25 cellular contexts compared by ENCODE assay signal in genomic region chr18:36350839-36351474, GRCh38. TPM values are rescaled to one million over a fixed set of nuclear protein-coding genes. Genes with fewer than 3 reads are reported as not detected.
A peak's percentile ranks its signal among the peaks of the same experiment; 100 is the strongest.
DNase-seq lines count a peak whose midpoint lies in the region; ATAC-seq, FAIRE-seq and TF ChIP-seq lines count a peak whose summit lies in the region.
"Had no signal": no experiment of that assay in that cellular context is flagged by ENCODE, and none has a peak within 500 bp of the region (broad histone marks: within the 10 kb centered on the region; RNA-seq: fewer than 3 reads in every experiment).

No MANE protein-coding gene starts in this region.

- TF ChIP-seq CTCF in HFFc6 (IDR thresholded peaks at IDR 0.05) (no peak), GM12878 (IDR thresholded peaks at IDR 0.05 in 2 of 3, conservative IDR thresholded peaks at IDR 0.05 in 1 of 3; ENCODE audit: control insufficient read depth in 2 of 3, extremely low read depth in 1 of 3, insufficient read depth in 1 of 3, low read depth in 3 of 3, low read length in 3 of 3) (no peak), gastrocnemius medialis (IDR thresholded peaks at IDR 0.05 in 4 of 5, conservative IDR thresholded peaks at IDR 0.05 in 1 of 5) (no peak)

- CTCF ChIA-PET in GM12878 (lab: Yijun Ruan, JAX), result no interaction called here

- DNase-seq in HFFc6 (no peak), GM12878 (ENCODE audit: low read depth, low spot score) (no peak), kidney tubule cell (ENCODE audit: low spot score) (peak; percentile 58), gastrocnemius medialis (no peak), amygdala (lab: John Stamatoyannopoulos, UW) (no peak), NCI-H2029 (lab: John Stamatoyannopoulos, UW) (no peak)
- DNase-seq in stimulated activated naive B cell treated with anti-CD40 and anti-IgM and Interleukin-4, amounts not matched to agents 10 μg/mL and 1 μg/mL and 100 μg/mL, for 72 hours, result no peak
- DNase-seq: activated CD4-positive, alpha-beta memory T cell treated with anti-CD3 and anti-CD28 coated beads for 36 hours; activated CD8-positive, alpha-beta memory T cell treated with anti-CD3 and anti-CD28 coated beads, Interleukin-2, amount 50 U/mL, for 48 hours; CD4-positive, CD25-positive, alpha-beta regulatory T cell; hypothalamus; natural killer cell; NCI-H1048; NCI-H1694 treated with DMSO at 0.1 percent for 48 hours; ovary; stimulated activated CD4-positive, alpha-beta T cell treated with anti-CD3 and anti-CD28 coated beads, Interleukin-2, amount 100 ng/mL, for 48 hours; T-helper 1 cell had no signal

- RAD21 ChIA-PET in GM12878 (lab: Charles Lee; ENCODE audit: unreplicated experiment), result no interaction called here

- H3K9me3 ChIP-seq in GM12878 (replicated peaks; ENCODE audit: control insufficient read depth, insufficient read depth, low read length) (peaks cover 1% of the 10 kb centered on the region; the same call in 1 of the 3 replicates), gastrocnemius medialis (no peaks in the 10 kb centered on the region)
- H3K9me3 ChIP-seq: ovary had no signal

- no peak overlapping the region for H3K4me3 ChIP-seq in GM12878
- H3K4me3 ChIP-seq in gastrocnemius medialis, result no peak overlapping the region
- H3K4me3 ChIP-seq: ovary, smooth muscle cell had no signal

- BruUV-seq in GM12878 (replicated peaks; lab: Mats Ljungman, UMichigan), result TSS peak; percentile 20

- H3K4me1 ChIP-seq in GM12878 (ENCODE audit: control insufficient read depth, insufficient read depth, low read length) (peaks cover 5% of the 10 kb centered on the region; the same call in 1 of the 2 replicates), gastrocnemius medialis (peaks cover 25 to 28% of the 10 kb centered on the region in 2 donors)

- no peak for TF ChIP-seq RAD21 in GM12878 (IDR thresholded peaks at IDR 0.05; ENCODE audit: insufficient read depth, low read depth, low read length)

- TF ChIP-seq POLR2A in GM12878 (IDR thresholded peaks at IDR 0.05; ENCODE audit: low read depth, low read length) (no peak), gastrocnemius medialis (IDR thresholded peaks at IDR 0.05) (no peak)

- H3K79me2 ChIP-seq in GM12878 (ENCODE audit: control insufficient read depth, insufficient read depth, low read length), result no peaks in the 10 kb centered on the region; the same call in 1 of the 2 replicates

- H3K36me3 ChIP-seq in GM12878 (ENCODE audit: control insufficient read depth in 2 of 2, insufficient read depth in 2 of 2, low read length in 1 of 2), result no peaks in the 10 kb centered on the region
- H3K36me3 ChIP-seq in gastrocnemius medialis, result no peaks in the 10 kb centered on the region
- H3K36me3 ChIP-seq: ovary had no signal

- no peak for FAIRE-seq in GM12878 (lab: Jason Lieb, UNC)
- FAIRE-seq: endometrium, islet of Langerhans had no signal

- peaks cover 79% of the 10 kb centered on the region for H3K4me1 Mint-ChIP-seq in HFFc6 (ENCODE audit: low read depth)
- no peaks in the 10 kb centered on the region for H3K4me1 Mint-ChIP-seq in stimulated activated naive B cell treated with anti-CD40 and anti-IgM and Interleukin-4, amounts not matched to agents 10 μg/mL and 1 μg/mL and 100 μg/mL, for 72 hours
- H3K4me1 Mint-ChIP-seq: activated naive CD4-positive, alpha-beta T cell treated with anti-CD3 and anti-CD28 coated beads, Interleukin-2, amount 50 U/mL, for 24 hours; activated T-helper 17 cell treated with anti-CD3 and anti-CD28 coated beads, Interleukin-2, amount 50 U/mL, for 72 hours; CD4-positive, CD25-positive, alpha-beta regulatory T cell; natural killer cell had no signal

- no peak overlapping the region for H2AFZ ChIP-seq in GM12878 (ENCODE audit: control insufficient read depth, low read depth, low read length)

- H3K4me2 ChIP-seq in GM12878 (ENCODE audit: control insufficient read depth, insufficient read depth), result no peak overlapping the region
- H3K4me2 ChIP-seq: smooth muscle cell had no signal

- no peak overlapping the region for H3K9ac ChIP-seq in GM12878 (ENCODE audit: control insufficient read depth, insufficient read depth, low read length)

- H3K27ac ChIP-seq in GM12878 (ENCODE audit: control insufficient read depth, insufficient read depth) (no peak overlapping the region), gastrocnemius medialis (peak overlapping the region; percentile 56 to 79 (median 75))
- H3K27ac ChIP-seq: ovary had no signal

- no peaks in the 10 kb centered on the region for H3K9me3 Mint-ChIP-seq in HFFc6
- no peaks in the 10 kb centered on the region for H3K9me3 Mint-ChIP-seq in stimulated activated naive B cell treated with anti-CD40 and anti-IgM and Interleukin-4, amounts not matched to agents 10 μg/mL and 1 μg/mL and 100 μg/mL, for 72 hours
- H3K9me3 Mint-ChIP-seq: activated CD4-positive, alpha-beta memory T cell treated with anti-CD3 and anti-CD28 coated beads for 36 hours; activated naive CD4-positive, alpha-beta T cell treated with anti-CD3 and anti-CD28 coated beads, Interleukin-2, amount 50 U/mL, for 24 hours; activated T-helper 17 cell treated with anti-CD3 and anti-CD28 coated beads, Interleukin-2, amount 50 U/mL, for 72 hours; dendritic cell treated with granulocyte-macrophage colony-stimulating factor and Interleukin-4, amounts not matched to agents 40 ng/mL and 50 ng/mL, for 4 days; natural killer cell had no signal

- H3K27me3 ChIP-seq in GM12878 (replicated peaks in 1 of 2; ENCODE audit: control insufficient read depth in 2 of 2, insufficient read depth in 2 of 2, low read length in 1 of 2) (no peaks in the 10 kb centered on the region), gastrocnemius medialis (no peaks in the 10 kb centered on the region)
- H3K27me3 ChIP-seq: ovary had no signal

- no peak for TF ChIP-seq EP300 in GM12878 (IDR thresholded peaks at IDR 0.05; ENCODE audit: borderline replicate concordance in 1 of 2, control insufficient read depth in 1 of 2, low read depth in 2 of 2, low read length in 2 of 2)

- peak; percentile 49 for ATAC-seq in GM12878
- ATAC-seq in gastrocnemius medialis, result no peak
- ATAC-seq in stimulated activated naive B cell treated with anti-CD40 and anti-IgM and Interleukin-4, amounts not matched to agents 10 μg/mL and 1 μg/mL and 100 μg/mL, for 72 hours (replicated peaks), result no peak
- ATAC-seq: activated CD4-positive, CD25-positive, alpha-beta regulatory T cell treated with anti-CD3 and anti-CD28 coated beads, Interleukin-2, amount 50 U/mL, for 24 hours; activated T-helper 17 cell treated with anti-CD3 and anti-CD28 coated beads, Interleukin-2, amount 50 U/mL, for 72 hours; natural killer cell had no signal

- H4K20me1 ChIP-seq in GM12878 (ENCODE audit: control insufficient read depth, insufficient read depth), result peaks cover 2% of the 10 kb centered on the region; the same call in 1 of the 2 replicates

- peak overlapping the region; percentile 55 for H3K27ac Mint-ChIP-seq in HFFc6
- H3K27ac Mint-ChIP-seq in stimulated activated naive B cell treated with anti-CD40 and anti-IgM and Interleukin-4, amounts not matched to agents 10 μg/mL and 1 μg/mL and 100 μg/mL, for 72 hours, result no peak overlapping the region
- H3K27ac Mint-ChIP-seq: activated CD4-positive, alpha-beta memory T cell treated with anti-CD3 and anti-CD28 coated beads for 36 hours; activated naive CD4-positive, alpha-beta T cell treated with anti-CD3 and anti-CD28 coated beads, Interleukin-2, amount 50 U/mL, for 24 hours; activated T-helper 17 cell treated with anti-CD3 and anti-CD28 coated beads, Interleukin-2, amount 50 U/mL, for 72 hours; CD4-positive, CD25-positive, alpha-beta regulatory T cell; dendritic cell treated with granulocyte-macrophage colony-stimulating factor and Interleukin-4, amounts not matched to agents 40 ng/mL and 50 ng/mL, for 4 days; natural killer cell had no signal

- POLR2A ChIA-PET in GM12878 (lab: Charles Lee), result no interaction called here

- H3K4me3 Mint-ChIP-seq in HFFc6, result no peak overlapping the region
- no peak overlapping the region for H3K4me3 Mint-ChIP-seq in stimulated activated naive B cell treated with anti-CD40 and anti-IgM and Interleukin-4, amounts not matched to agents 10 μg/mL and 1 μg/mL and 100 μg/mL, for 72 hours
- H3K4me3 Mint-ChIP-seq: activated CD4-positive, alpha-beta memory T cell treated with anti-CD3 and anti-CD28 coated beads for 36 hours; activated naive CD4-positive, alpha-beta T cell treated with anti-CD3 and anti-CD28 coated beads, Interleukin-2, amount 50 U/mL, for 24 hours; activated T-helper 17 cell treated with anti-CD3 and anti-CD28 coated beads, Interleukin-2, amount 50 U/mL, for 72 hours; CD4-positive, CD25-positive, alpha-beta regulatory T cell; dendritic cell treated with granulocyte-macrophage colony-stimulating factor and Interleukin-4, amounts not matched to agents 40 ng/mL and 50 ng/mL, for 4 days; natural killer cell had no signal

- 26% methylated on average over 9 of the region's 9 CpGs for WGBS in GM12878 (ENCODE audit: insufficient coverage, insufficient replicate concordance, low lambda C conversion rate, missing lambda C conversion rate)

- in situ Hi-C loops in GM12878 (cut with MboI) (no loop called here), gastrocnemius medialis (cut with MboI; ENCODE audit: low sequenced_read_pairs in 4 of 4) (no loop called here)

- intact Hi-C loops in GM12878 (cut with micrococcal nuclease; ENCODE audit: unreplicated experiment), result no loop called here
- intact Hi-C loops in gastrocnemius medialis (cut with DNase I; ENCODE audit: low total_unique reads), result loop anchor here (2.0 kb wide), 1 partner anchor 70 kb away; no protein-coding TSS in a partner anchor

- SMC1A ChIA-PET in GM12878 (lab: Charles Lee; ENCODE audit: uncharacterized antibody, unreplicated experiment), result no interaction called here

- H3K36me3 Mint-ChIP-seq in HFFc6 (ENCODE audit: low read depth), result peaks cover 12% of the 10 kb centered on the region
- H3K36me3 Mint-ChIP-seq in stimulated activated naive B cell treated with anti-CD40 and anti-IgM and Interleukin-4, amounts not matched to agents 10 μg/mL and 1 μg/mL and 100 μg/mL, for 72 hours, result no peaks in the 10 kb centered on the region
- H3K36me3 Mint-ChIP-seq: activated CD4-positive, alpha-beta memory T cell treated with anti-CD3 and anti-CD28 coated beads for 36 hours; activated naive CD4-positive, alpha-beta T cell treated with anti-CD3 and anti-CD28 coated beads, Interleukin-2, amount 50 U/mL, for 24 hours; CD4-positive, CD25-positive, alpha-beta regulatory T cell; natural killer cell had no signal

- no peaks in the 10 kb centered on the region; the same call in none of the 2 replicates for H3K27me3 Mint-ChIP-seq in HFFc6 (ENCODE audit: insufficient read depth)
- H3K27me3 Mint-ChIP-seq in stimulated activated naive B cell treated with anti-CD40 and anti-IgM and Interleukin-4, amounts not matched to agents 10 μg/mL and 1 μg/mL and 100 μg/mL, for 72 hours, result peaks cover 35 to 38% of the 10 kb centered on the region in 2 donors

RNA-seq across cellular contexts. Expression of gene FHOD3, which starts 53.4 kb away (rescaled TPM):
- total RNA-seq in HFFc6 (2021; fragmentation: NEBNext Ultra II Directional; extraction: Animal tissue kit (Norgen Biotek cat#: 25700)), result 10 to 100 TPM; 32.8 to 67.6 (median 61.4) TPM
- 195 and 221 TPM in 2 replicates for total RNA-seq in GM12878 (2013; cell fraction: nucleolus; rRNA removed)
- 10.8 and 13.5 TPM in 2 replicates for total RNA-seq in GM12878 (2014; rRNA removed)
- total RNA-seq in GM12878 (2014; rRNA removed; fragmentation: Illumina TruSeq; extraction: Trizol), result 10.3 and 11.0 TPM in 2 replicates
- total RNA-seq in GM12878 (2021), result 10.7 and 11.4 TPM in 2 replicates
- polyA plus RNA-seq in GM12878 (2011; ENCODE audit: low read depth), result 4.8 TPM
- polyA plus RNA-seq in GM12878 (2011; rRNA removed), result 26.4 and 26.7 TPM in 2 replicates
- polyA plus RNA-seq in GM12878 (2011; cell fraction: cytosol; rRNA removed), result 23.5 and 28.8 TPM in 2 replicates
- polyA plus RNA-seq in GM12878 (2011; cell fraction: nucleus; rRNA removed), result 36.3 and 38.1 TPM in 2 replicates
- 5.1 and 7.6 TPM in 2 replicates for polyA plus RNA-seq in GM12878 (2012)
- 11.6 and 12.8 TPM in 2 replicates for polyA plus RNA-seq in GM12878 (2014; fragmentation: Illumina TruSeq; extraction: Trizol)
- polyA plus RNA-seq in GM12878 (2014; fragmentation: Nextera tagmentation; extraction: Ambion mirVana), result under 1 TPM; 0.77 to 0.90 TPM
- 9.6 and 10.0 TPM in 2 replicates for polyA plus RNA-seq in GM12878 (2014; rRNA removed)
- 1 to 10 TPM; 2.0 to 2.4 TPM for polyA plus RNA-seq in GM12878 (2016; fragmentation: Nextera tagmentation; extraction: Ambion mirVana)
- 32.3 and 33.7 TPM in 2 replicates for polyA minus RNA-seq in GM12878 (2011; rRNA and poly(A)+ RNA removed)
- 8.4 and 12.8 TPM in 2 replicates for polyA minus RNA-seq in GM12878 (2011; cell fraction: cytosol; rRNA and poly(A)+ RNA removed)
- 31.9 and 49.8 TPM in 2 replicates for polyA minus RNA-seq in GM12878 (2011; cell fraction: nucleus; rRNA and poly(A)+ RNA removed)
- 10 to 100 TPM; 10.0 to 32.5 (median 17.0) TPM for total RNA-seq in gastrocnemius medialis
- total RNA-seq: activated CD4-positive, alpha-beta memory T cell treated with anti-CD3 and anti-CD28 coated beads for 36 hours; activated T-helper 17 cell treated with anti-CD3 and anti-CD28 coated beads, Interleukin-2, amount 50 U/mL, for 72 hours; CD4-positive, CD25-positive, alpha-beta regulatory T cell; mononuclear cell; natural killer cell had no signal
- polyA plus RNA-seq: CD4-positive, CD25-positive, alpha-beta regulatory T cell had no signal
